In genomic region chr16:86520317-86521210, GRCh38 we compare ENCODE assay signal across 10 cellular contexts. TPM values are rescaled to one million over a fixed set of nuclear protein-coding genes. Genes with fewer than 3 reads are reported as not detected.
DNase-seq lines count a peak whose midpoint lies in the region; ATAC-seq and TF ChIP-seq lines count a peak whose summit lies in the region.
"Had no signal": no experiment of that assay in that cellular context is flagged by ENCODE, and none has a peak within 500 bp of the region (broad histone marks: within the 10 kb centered on the region; RNA-seq: fewer than 3 reads in every experiment).

No MANE protein-coding gene starts in this region.

- no peaks in the 10 kb centered on the region for H3K4me1 ChIP-seq in smooth muscle cell (ENCODE audit: low read depth)

- CTCF ChIA-PET in activated CD8-positive, alpha-beta T cell treated with anti-CD3 and anti-CD28 coated beads for 36 hours (lab: Charles Lee) = interaction anchor here (0.7 to 1.4 kb wide), 6 partner anchors 11 to 448 kb away, joined by 3 to 5 read pairs (median 4); no protein-coding TSS in a partner anchor
- CTCF ChIA-PET in activated CD8-positive, alpha-beta T cell treated with anti-CD3 and anti-CD28 coated beads, Interleukin-2, amount 10 ng/mL, durations not matched to agents 7 days and 5 days (lab: Charles Lee) = interaction anchor here (0.7 to 1.3 kb wide), 4 partner anchors 18 to 586 kb away, joined by 3 to 5 read pairs (median 3); partner anchors contain the start of gene MTHFSD

- H3K4me2 ChIP-seq in smooth muscle cell = peak overlapping the region; percentile 72

- peak; percentile 46 for TF ChIP-seq CTCF in activated CD8-positive, alpha-beta T cell treated with anti-CD3 and anti-CD28 coated beads for 36 hours (IDR thresholded peaks at IDR 0.05)
- TF ChIP-seq CTCF in smooth muscle cell (IDR thresholded peaks at IDR 0.05; ENCODE audit: borderline replicate concordance, insufficient read depth, poor library complexity, severe bottlenecking) = no peak

- H4K20me1 ChIP-seq in smooth muscle cell (ENCODE audit: low read depth) = peaks cover 1% of the 10 kb centered on the region

- H3F3A ChIP-seq in smooth muscle cell (ENCODE audit: low read depth) = peaks cover 6% of the 10 kb centered on the region

- H3K4me3 Mint-ChIP-seq in activated CD8-positive, alpha-beta T cell treated with anti-CD3 and anti-CD28 coated beads for 36 hours = no peak overlapping the region
- no peak overlapping the region for H3K4me3 Mint-ChIP-seq in activated CD8-positive, alpha-beta T cell treated with anti-CD3 and anti-CD28 coated beads, Interleukin-2, amount 10 ng/mL, durations not matched to agents 7 days and 5 days
- H3K4me3 Mint-ChIP-seq: activated CD4-positive, alpha-beta T cell treated with anti-CD3 and anti-CD28 coated beads, Interleukin-2, amount 10 ng/mL, durations not matched to agents 7 days and 5 days had no signal

- H3K27me3 Mint-ChIP-seq in activated CD8-positive, alpha-beta T cell treated with anti-CD3 and anti-CD28 coated beads for 36 hours = peaks cover 48% of the 10 kb centered on the region
- H3K27me3 Mint-ChIP-seq in activated CD8-positive, alpha-beta T cell treated with anti-CD3 and anti-CD28 coated beads, Interleukin-2, amount 10 ng/mL, durations not matched to agents 7 days and 5 days (ENCODE audit: low read depth) = peaks cover 34% of the 10 kb centered on the region

- no peaks in the 10 kb centered on the region for H3K4me1 Mint-ChIP-seq in activated CD8-positive, alpha-beta T cell treated with anti-CD3 and anti-CD28 coated beads for 36 hours (ENCODE audit: low read depth)
- H3K4me1 Mint-ChIP-seq in activated CD8-positive, alpha-beta T cell treated with anti-CD3 and anti-CD28 coated beads, Interleukin-2, amount 10 ng/mL, durations not matched to agents 7 days and 5 days (ENCODE audit: low read depth) = peaks cover 2% of the 10 kb centered on the region
- H3K4me1 Mint-ChIP-seq: activated CD4-positive, alpha-beta T cell treated with anti-CD3 and anti-CD28 coated beads, Interleukin-2, amount 10 ng/mL, durations not matched to agents 7 days and 5 days had no signal

- H3K27me3 ChIP-seq in smooth muscle cell (ENCODE audit: low read depth) = peaks cover 9% of the 10 kb centered on the region

- no peak overlapping the region for H3K9ac ChIP-seq in smooth muscle cell (ENCODE audit: low read depth)

- peaks cover 8% of the 10 kb centered on the region for H3K79me2 ChIP-seq in smooth muscle cell (ENCODE audit: low read depth)

- H3K27ac Mint-ChIP-seq in activated CD8-positive, alpha-beta T cell treated with anti-CD3 and anti-CD28 coated beads for 36 hours = no peak overlapping the region
- H3K27ac Mint-ChIP-seq in activated CD8-positive, alpha-beta T cell treated with anti-CD3 and anti-CD28 coated beads, Interleukin-2, amount 10 ng/mL, durations not matched to agents 7 days and 5 days = no peak overlapping the region
- H3K27ac Mint-ChIP-seq: activated CD4-positive, alpha-beta T cell treated with anti-CD3 and anti-CD28 coated beads, Interleukin-2, amount 10 ng/mL, durations not matched to agents 7 days and 5 days had no signal

- WGBS in smooth muscle cell (ENCODE audit: low lambda C conversion rate) = 58% methylated on average over 30 of the region's 30 CpGs

- POLR2A ChIA-PET in activated CD8-positive, alpha-beta T cell treated with anti-CD3 and anti-CD28 coated beads for 36 hours (lab: Charles Lee) = no interaction called here
- POLR2A ChIA-PET in activated CD8-positive, alpha-beta T cell treated with anti-CD3 and anti-CD28 coated beads, Interleukin-2, amount 10 ng/mL, durations not matched to agents 7 days and 5 days (lab: Charles Lee) = no interaction called here

- H3K36me3 Mint-ChIP-seq in activated CD8-positive, alpha-beta T cell treated with anti-CD3 and anti-CD28 coated beads for 36 hours (ENCODE audit: low read depth) = no peaks in the 10 kb centered on the region
- H3K36me3 Mint-ChIP-seq in activated CD8-positive, alpha-beta T cell treated with anti-CD3 and anti-CD28 coated beads, Interleukin-2, amount 10 ng/mL, durations not matched to agents 7 days and 5 days (ENCODE audit: low read depth) = no peaks in the 10 kb centered on the region

- intact Hi-C loops in activated CD8-positive, alpha-beta T cell treated with anti-CD3 and anti-CD28 coated beads for 36 hours (cut with micrococcal nuclease) = no loop called here

- no peak overlapping the region for H3K27ac ChIP-seq in smooth muscle cell (ENCODE audit: low read depth)

- H3K36me3 ChIP-seq in smooth muscle cell (ENCODE audit: low read depth) = no peaks in the 10 kb centered on the region

- ATAC-seq in activated CD8-positive, alpha-beta T cell treated with anti-CD3 and anti-CD28 coated beads for 36 hours = no peak
- no peak for ATAC-seq in activated CD8-positive, alpha-beta T cell treated with anti-CD3 and anti-CD28 coated beads, Interleukin-2, amount 10 ng/mL, durations not matched to agents 7 days and 5 days
- ATAC-seq in left lobe of liver = no peak
- no peak for ATAC-seq in HG03442 (IDR thresholded peaks at IDR 0.05; ENCODE audit: unreplicated experiment)

- H2AFZ ChIP-seq in smooth muscle cell (ENCODE audit: low read depth) = no peak overlapping the region

- no peaks in the 10 kb centered on the region for H3K9me3 ChIP-seq in smooth muscle cell (replicated peaks; ENCODE audit: low read depth)

- H3K4me3 ChIP-seq in smooth muscle cell = peak overlapping the region; percentile 18

- DNase-seq in activated CD8-positive, alpha-beta T cell treated with anti-CD3 and anti-CD28 coated beads for 36 hours = no peak
- DNase-seq in activated CD8-positive, alpha-beta T cell treated with anti-CD3 and anti-CD28 coated beads, Interleukin-2, amount 10 ng/mL, durations not matched to agents 7 days and 5 days = no peak
- DNase-seq in OCI-M1 (lab: John Stamatoyannopoulos, UW) (peak; percentile 53), fibroblast of peridontal ligament (ENCODE audit: extremely low read depth) (peak; percentile 24), smooth muscle cell (lab: John Stamatoyannopoulos, UW; ENCODE audit: unreplicated experiment) (no peak), left lobe of liver (ENCODE audit: low spot score) (no peak), medulla oblongata (ENCODE audit: extremely low spot score) (no peak)
- DNase-seq: NCI-H1048 had no signal

- no peaks in the 10 kb centered on the region for H3K9me3 Mint-ChIP-seq in activated CD8-positive, alpha-beta T cell treated with anti-CD3 and anti-CD28 coated beads for 36 hours
- no peaks in the 10 kb centered on the region for H3K9me3 Mint-ChIP-seq in activated CD8-positive, alpha-beta T cell treated with anti-CD3 and anti-CD28 coated beads, Interleukin-2, amount 10 ng/mL, durations not matched to agents 7 days and 5 days (ENCODE audit: insufficient read depth)
- H3K9me3 Mint-ChIP-seq: activated CD4-positive, alpha-beta T cell treated with anti-CD3 and anti-CD28 coated beads, Interleukin-2, amount 10 ng/mL, durations not matched to agents 7 days and 5 days had no signal

RNA-seq across cellular contexts. Expression of gene FOXF1, which starts 10.2 kb away (rescaled TPM):
- total RNA-seq in activated CD8-positive, alpha-beta T cell treated with anti-CD3 and anti-CD28 coated beads for 36 hours = not detected
- not detected for total RNA-seq in activated CD8-positive, alpha-beta T cell treated with anti-CD3 and anti-CD28 coated beads, Interleukin-2, amount 10 ng/mL, durations not matched to agents 7 days and 5 days
- total RNA-seq in smooth muscle cell (15.6 and 24.7 TPM in 2 replicates), left lobe of liver (1.7 TPM)
- 30.5 and 31.5 TPM in 2 replicates for polyA plus RNA-seq in smooth muscle cell
- total RNA-seq: activated CD4-positive, alpha-beta T cell treated with anti-CD3 and anti-CD28 coated beads, Interleukin-2, amount 10 ng/mL, durations not matched to agents 7 days and 5 days had no signal

RNA-seq across cellular contexts. Expression of gene MTHFSD, which starts 34.5 kb away (rescaled TPM):
- 10 to 100 TPM; 19.3 to 22.3 TPM for total RNA-seq in activated CD8-positive, alpha-beta T cell treated with anti-CD3 and anti-CD28 coated beads for 36 hours
- 10 to 100 TPM; 22.8 to 25.9 TPM for total RNA-seq in activated CD8-positive, alpha-beta T cell treated with anti-CD3 and anti-CD28 coated beads, Interleukin-2, amount 10 ng/mL, durations not matched to agents 7 days and 5 days
- total RNA-seq in smooth muscle cell (14.7 and 23.0 TPM in 2 replicates), left lobe of liver (9.9 TPM)
- polyA plus RNA-seq in smooth muscle cell = 13.3 and 16.5 TPM in 2 replicates

RNA-seq across cellular contexts. Expression of gene FOXC2, which starts 46.1 kb away (rescaled TPM):
- total RNA-seq in activated CD8-positive, alpha-beta T cell treated with anti-CD3 and anti-CD28 coated beads for 36 hours = not detected
- total RNA-seq in activated CD8-positive, alpha-beta T cell treated with anti-CD3 and anti-CD28 coated beads, Interleukin-2, amount 10 ng/mL, durations not matched to agents 7 days and 5 days = not detected
- total RNA-seq in smooth muscle cell = 2.7 and 2.8 TPM in 2 replicates
- polyA plus RNA-seq in smooth muscle cell = 18.0 and 18.1 TPM in 2 replicates
- total RNA-seq in left lobe of liver = 0.13 TPM
- total RNA-seq: activated CD4-positive, alpha-beta T cell treated with anti-CD3 and anti-CD28 coated beads, Interleukin-2, amount 10 ng/mL, durations not matched to agents 7 days and 5 days had no signal

RNA-seq across cellular contexts. Expression of gene FOXL1, which starts 57.8 kb away (rescaled TPM):
- not detected for total RNA-seq in activated CD8-positive, alpha-beta T cell treated with anti-CD3 and anti-CD28 coated beads for 36 hours
- not detected for total RNA-seq in activated CD8-positive, alpha-beta T cell treated with anti-CD3 and anti-CD28 coated beads, Interleukin-2, amount 10 ng/mL, durations not matched to agents 7 days and 5 days
- total RNA-seq in smooth muscle cell (4.6 and 6.8 TPM in 2 replicates), left lobe of liver (0.28 TPM)
- 3.8 and 5.4 TPM in 2 replicates for polyA plus RNA-seq in smooth muscle cell
- total RNA-seq: activated CD4-positive, alpha-beta T cell treated with anti-CD3 and anti-CD28 coated beads, Interleukin-2, amount 10 ng/mL, durations not matched to agents 7 days and 5 days had no signal

Comparison
In these comparisons a context has a peak if more than half of its experiments do, and no peak if none do; other contexts are left out.
1. DNase-seq: peak in OCI-M1 (single experiment) and fibroblast of peridontal ligament (single experiment); none in activated CD8-positive, alpha-beta T cell treated with anti-CD3 and anti-CD28 coated beads for 36 hours (single experiment), activated CD8-positive, alpha-beta T cell treated with anti-CD3 and anti-CD28 coated beads, Interleukin-2, amount 10 ng/mL, durations not matched to agents 7 days and 5 days (single experiment), smooth muscle cell (single experiment), left lobe of liver (single experiment) and medulla oblongata (single experiment).